In the genomic region with DNA sequence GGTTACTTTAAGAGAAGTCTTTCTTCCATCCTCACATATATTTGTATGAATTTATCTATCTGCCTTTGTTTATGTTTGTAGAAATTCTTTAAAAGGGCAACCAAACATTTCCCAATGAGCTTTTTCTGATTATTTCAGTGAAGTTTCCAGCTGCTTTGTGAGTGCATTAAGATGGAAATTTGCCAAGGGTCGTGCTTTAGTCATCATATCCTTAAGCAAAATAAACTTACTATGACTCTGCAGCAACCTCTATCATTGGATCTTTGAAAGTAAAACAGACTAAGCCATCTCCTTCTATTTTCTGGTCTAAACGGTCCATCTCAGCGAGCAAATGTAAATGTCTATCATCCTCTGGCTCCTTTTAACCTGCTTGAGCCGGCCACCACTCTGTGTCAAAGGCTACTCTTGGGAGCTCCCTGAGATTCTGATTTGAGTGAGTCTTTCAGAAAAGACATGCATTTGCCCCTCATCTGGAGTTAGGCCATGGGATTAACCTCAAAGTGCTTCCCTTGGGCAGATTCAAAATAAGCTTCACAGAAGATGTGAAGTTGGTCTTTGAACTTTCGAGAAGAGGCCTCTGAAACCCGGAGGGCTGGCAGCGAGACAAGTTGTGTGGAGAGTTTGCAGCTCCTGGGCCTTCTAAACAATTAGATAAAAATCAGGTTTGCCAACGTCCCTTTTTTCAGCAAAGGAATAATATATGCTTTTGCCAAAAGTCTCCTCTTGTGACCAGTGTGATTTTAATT, we compare ENCODE assay signal across 15 cellular contexts.
DNase-seq lines count a peak whose midpoint lies in the region; ATAC-seq and TF ChIP-seq lines count a peak whose summit lies in the region.
"Had no signal": no experiment of that assay in that cellular context is flagged by ENCODE, and none has a peak within 500 bp of the region (broad histone marks: within the 10 kb centered on the region; RNA-seq: fewer than 3 reads in every experiment).

No MANE protein-coding gene starts in this region.

- H3K4me1 Mint-ChIP-seq in osteocyte (ENCODE audit: unreplicated experiment): peaks cover 32% of the 10 kb centered on the region
- H3K4me1 Mint-ChIP-seq: activated naive CD8-positive, alpha-beta T cell treated with anti-CD3 and anti-CD28 coated beads, Interleukin-2, amount 50 U/mL, for 24 hours; CD4-positive, CD25-positive, alpha-beta regulatory T cell had no signal

- H3K9me3 Mint-ChIP-seq in osteocyte (ENCODE audit: unreplicated experiment): no peaks in the 10 kb centered on the region

- no peak for TF ChIP-seq CTCF in epithelial cell of esophagus (IDR thresholded peaks at IDR 0.05; ENCODE audit: insufficient read depth, low read depth, low read length, missing control alignments)
- no peak for TF ChIP-seq CTCF in osteocyte (IDR thresholded peaks at IDR 0.05)
- no peak for TF ChIP-seq CTCF in GM10248 (IDR thresholded peaks at IDR 0.05; ENCODE audit: control extremely low read depth, extremely low read depth, low read depth, missing control alignments)

- H3K27me3 Mint-ChIP-seq in osteocyte (ENCODE audit: unreplicated experiment): peaks cover 6% of the 10 kb centered on the region

- DNase-seq in DMS79 treated with DMSO at 0.1 percent for 48 hours (lab: John Stamatoyannopoulos, UW): peak; percentile 74
- DNase-seq in RPMI7951 (ENCODE audit: low read depth): peak; percentile 93
- DNase-seq in epithelial cell of esophagus (ENCODE audit: low read depth): peak; percentile 24
- no peak for DNase-seq in osteocyte (ENCODE audit: extremely low spot score, unreplicated experiment)
- no peak for DNase-seq in GM10248 (ENCODE audit: extremely low spot score)
- no peak for DNase-seq in medulla oblongata (ENCODE audit: extremely low spot score)
- DNase-seq: activated naive CD8-positive, alpha-beta T cell treated with anti-CD3 and anti-CD28 coated beads, Interleukin-2, amount 50 U/mL, for 24 hours; CD4-positive, CD25-positive, alpha-beta regulatory T cell; NCI-H1048; NCI-H510A treated with DMSO at 0.1 percent for 48 hours; stimulated activated CD4-positive, alpha-beta T cell treated with anti-CD3 and anti-CD28 coated beads, Interleukin-4, amount 100 ng/mL, for 24 hours; stimulated activated naive CD8-positive, alpha-beta T cell treated with anti-CD3 and anti-CD28 coated beads, Interleukin-15, Interleukin-2, amounts not matched to agents 100 U/mL and 50 U/mL, for 24 hours had no signal

- POLR2A ChIA-PET in GM10248 (lab: Yijun Ruan, JAX): no interaction called here

- H3K4me3 ChIP-seq in epithelial cell of esophagus (ENCODE audit: low read length): no peak overlapping the region

- CTCF ChIA-PET in GM10248 (lab: Yijun Ruan, JAX): no interaction called here

- H3K4me3 Mint-ChIP-seq in osteocyte (ENCODE audit: unreplicated experiment): peak overlapping the region; percentile 1
- H3K4me3 Mint-ChIP-seq: activated naive CD8-positive, alpha-beta T cell treated with anti-CD3 and anti-CD28 coated beads, Interleukin-2, amount 50 U/mL, for 24 hours had no signal

- no peak for ATAC-seq in GM18519 (IDR thresholded peaks at IDR 0.05; ENCODE audit: low FRiP score, unreplicated experiment)
- no peak for ATAC-seq in HG02759 (IDR thresholded peaks at IDR 0.05; ENCODE audit: unreplicated experiment)
- ATAC-seq: activated naive CD8-positive, alpha-beta T cell treated with anti-CD3 and anti-CD28 coated beads, Interleukin-2, amount 50 U/mL, for 24 hours; Right ventricle myocardium inferior; stimulated activated naive CD8-positive, alpha-beta T cell treated with anti-CD3 and anti-CD28 coated beads, Interleukin-15, Interleukin-2, amounts not matched to agents 100 U/mL and 50 U/mL, for 24 hours had no signal

- peaks cover 2% of the 10 kb centered on the region for H3K36me3 Mint-ChIP-seq in osteocyte (ENCODE audit: unreplicated experiment)
- H3K36me3 Mint-ChIP-seq: CD4-positive, CD25-positive, alpha-beta regulatory T cell had no signal

- H3K27ac Mint-ChIP-seq in osteocyte (ENCODE audit: unreplicated experiment): peak overlapping the region; percentile 23
- H3K27ac Mint-ChIP-seq: activated naive CD8-positive, alpha-beta T cell treated with anti-CD3 and anti-CD28 coated beads, Interleukin-2, amount 50 U/mL, for 24 hours; CD4-positive, CD25-positive, alpha-beta regulatory T cell had no signal

Comparison
In these comparisons a context has a peak if more than half of its experiments do, and no peak if none do; other contexts are left out.
1. DNase-seq: peak in DMS79 treated with DMSO at 0.1 percent for 48 hours (single experiment), RPMI7951 (single experiment) and epithelial cell of esophagus (single experiment); none in osteocyte (single experiment), GM10248 (single experiment) and medulla oblongata (single experiment).